20 cellular contexts compared by ENCODE assay signal in genomic region chr4:169383724-169384123, GRCh38.
A peak's percentile ranks its signal among the peaks of the same experiment; 100 is the strongest.
DNase-seq lines count a peak whose midpoint lies in the region; ATAC-seq, FAIRE-seq and TF ChIP-seq lines count a peak whose summit lies in the region.
"Had no signal": no experiment of that assay in that cellular context is flagged by ENCODE, and none has a peak within 500 bp of the region (broad histone marks: within the 10 kb centered on the region; RNA-seq: fewer than 3 reads in every experiment).

No MANE protein-coding gene starts in this region.

- FAIRE-seq in HTR-8/SVneo (lab: Jason Lieb, UNC): peak; percentile 33
- FAIRE-seq in GM12891 (lab: Jason Lieb, UNC): no peak
- FAIRE-seq: endometrium had no signal

- H3K4me1 Mint-ChIP-seq in CD4-positive, alpha-beta memory T cell: no peaks in the 10 kb centered on the region
- H3K4me1 Mint-ChIP-seq: activated CD4-positive, alpha-beta T cell treated with anti-CD3 and anti-CD28 coated beads for 36 hours had no signal

- POLR2A ChIA-PET in CD4-positive, alpha-beta memory T cell (lab: Charles Lee; ENCODE audit: partially characterized antibody): no interaction called here

- H3K27ac ChIP-seq in CD4-positive, alpha-beta memory T cell (ENCODE audit: low read depth, low read length): no peak overlapping the region
- H3K27ac ChIP-seq: BLaER1, HL-60 had no signal

- CTCF ChIA-PET in CD4-positive, alpha-beta memory T cell (lab: Charles Lee; ENCODE audit: partially characterized antibody): no interaction called here

- H3K9me3 ChIP-seq in CD4-positive, alpha-beta memory T cell (ENCODE audit: control insufficient read depth in 1 of 2, low read length in 2 of 2): no peaks in the 10 kb centered on the region

- no peaks in the 10 kb centered on the region for H3K36me3 Mint-ChIP-seq in CD4-positive, alpha-beta memory T cell

- no peak overlapping the region for H3K4me3 Mint-ChIP-seq in CD4-positive, alpha-beta memory T cell
- H3K4me3 Mint-ChIP-seq: activated CD4-positive, alpha-beta T cell treated with anti-CD3 and anti-CD28 coated beads for 36 hours; activated T-cell treated with anti-CD3 and anti-CD28 coated beads, Interleukin-2, amount 50 U/mL, for 72 hours had no signal

- no peak overlapping the region for H3K27ac Mint-ChIP-seq in CD4-positive, alpha-beta memory T cell
- H3K27ac Mint-ChIP-seq: activated CD4-positive, alpha-beta T cell treated with anti-CD3 and anti-CD28 coated beads for 36 hours; activated T-cell treated with anti-CD3 and anti-CD28 coated beads, Interleukin-2, amount 50 U/mL, for 72 hours had no signal

- DNase-seq in AG08395 (ENCODE audit: low spot score) (peak; percentile 81), HTR-8/SVneo (ENCODE audit: insufficient read length, low spot score) (peak; percentile 78), brain pericyte (ENCODE audit: low read depth, low spot score) (peak; percentile 34), iris pigment epithelial cell (ENCODE audit: low read depth) (peak; percentile 91), middle frontal gyrus (ENCODE audit: extremely low spot score, low spot score) (no peak), GM12891 (ENCODE audit: insufficient read length, low spot score) (no peak)
- DNase-seq in CD4-positive, alpha-beta memory T cell: no peak
- DNase-seq: activated CD4-positive, alpha-beta T cell treated with anti-CD3 and anti-CD28 coated beads for 36 hours; activated T-cell treated with anti-CD3 and anti-CD28 coated beads, Interleukin-2, amount 50 U/mL, for 72 hours; anterior cingulate cortex; DND-41; NCI-H2227 treated with DMSO at 0.1 percent for 48 hours; OCI-M1; posterior cingulate gyrus; stimulated activated CD4-positive, alpha-beta T cell treated with anti-CD3 and anti-CD28 coated beads, Interleukin-1b, Interleukin-23, amount 100 ng/mL, for 48 hours; T-helper 1 cell had no signal

- intact Hi-C loops in CD4-positive, alpha-beta memory T cell (cut with micrococcal nuclease): no loop called here

- H3K4me3 ChIP-seq in CD4-positive, alpha-beta memory T cell (ENCODE audit: low read length in 2 of 2): no peak overlapping the region
- H3K4me3 ChIP-seq: BLaER1 had no signal

- H3K4me1 ChIP-seq in CD4-positive, alpha-beta memory T cell (ENCODE audit: insufficient read depth, low read length): no peaks in the 10 kb centered on the region
- H3K4me1 ChIP-seq: BLaER1 had no signal

- no peaks in the 10 kb centered on the region for H3K36me3 ChIP-seq in CD4-positive, alpha-beta memory T cell (ENCODE audit: insufficient read depth, low read length)
- H3K36me3 ChIP-seq: BLaER1 had no signal

- H3K27me3 ChIP-seq in CD4-positive, alpha-beta memory T cell (ENCODE audit: insufficient read depth, low read length): no peaks in the 10 kb centered on the region
- H3K27me3 ChIP-seq: BLaER1 had no signal

- no peak for TF ChIP-seq POLR2A in GM12891 (IDR thresholded peaks at IDR 0.05; ENCODE audit: low read depth, low read length)

- ATAC-seq in HG03175 (IDR thresholded peaks at IDR 0.05; ENCODE audit: unreplicated experiment): no peak
- ATAC-seq: activated CD4-positive, alpha-beta T cell treated with anti-CD3 and anti-CD28 coated beads for 36 hours; activated T-cell treated with anti-CD3 and anti-CD28 coated beads, Interleukin-2, amount 50 U/mL, for 72 hours had no signal

- peaks cover 0 to 3% of the 10 kb centered on the region in 2 donors for H3K27me3 Mint-ChIP-seq in CD4-positive, alpha-beta memory T cell
- H3K27me3 Mint-ChIP-seq: activated CD4-positive, alpha-beta T cell treated with anti-CD3 and anti-CD28 coated beads for 36 hours had no signal

- H3K9me3 Mint-ChIP-seq in CD4-positive, alpha-beta memory T cell: peaks cover 0 to 16% (median 5%) of the 10 kb centered on the region in 8 donors

TF ChIP-seq in GM12891, 5 proteins besides CTCF, POLR2A, EP300 and RAD21:
- TF ChIP-seq TAF1 (IDR thresholded peaks at IDR 0.05; ENCODE audit: low read depth, low read length) (no peak), POU2F2 (IDR thresholded peaks at IDR 0.05; ENCODE audit: low read depth, low read length) (no peak), SPI1 (IDR thresholded peaks at IDR 0.05; ENCODE audit: low read depth, low read length) (no peak), POLR2AphosphoS5 (IDR thresholded peaks at IDR 0.05; ENCODE audit: low read depth, low read length) (no peak), PAX5 (IDR thresholded peaks at IDR 0.05; ENCODE audit: insufficient read depth, low read length, severe bottlenecking) (no peak)

Comparison
In these comparisons a context has a peak if more than half of its experiments do, and no peak if none do; other contexts are left out.
1. DNase-seq: peak in AG08395 (single experiment), HTR-8/SVneo (single experiment), brain pericyte (single experiment) and iris pigment epithelial cell (single experiment); none in CD4-positive, alpha-beta memory T cell (0 of 5), middle frontal gyrus (single experiment) and GM12891 (single experiment).